Comparison of ENCODE assay signal across 26 cellular contexts in the genomic region with DNA sequence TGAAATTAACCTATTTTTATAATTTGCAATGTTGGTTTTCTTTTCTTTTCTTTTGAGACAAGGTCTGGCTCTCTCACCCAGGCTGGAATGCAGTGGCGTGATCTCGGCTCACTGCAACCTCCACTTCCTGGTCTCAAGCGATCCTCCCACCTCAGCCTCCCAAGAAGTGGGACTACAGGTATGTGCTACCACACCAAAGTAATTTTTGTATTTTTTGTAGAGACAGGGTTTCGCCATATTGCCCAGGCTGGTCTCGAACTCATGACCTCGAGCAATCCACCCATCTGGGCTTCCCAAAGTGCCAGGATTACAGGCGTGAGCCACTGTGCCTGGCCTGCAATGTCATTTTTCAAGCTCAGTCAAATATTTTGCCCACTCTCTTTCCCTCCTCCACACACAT. TPM values are rescaled to one million over a fixed set of nuclear protein-coding genes. Genes with fewer than 3 reads are reported as not detected.
"Had no signal": no experiment of that assay in that cellular context is flagged by ENCODE, and none has a peak within 500 bp of the region (broad histone marks: within the 10 kb centered on the region; RNA-seq: fewer than 3 reads in every experiment).

No MANE protein-coding gene starts in this region.

- H3K36me3 ChIP-seq: WERI-Rb-1 had no signal

- ATAC-seq: activated CD4-positive, alpha-beta T cell treated with anti-CD3 and anti-CD28 coated beads for 36 hours; activated T-cell treated with anti-CD3 and anti-CD28 coated beads, Interleukin-2, amount 50 U/mL, for 72 hours; K562; Panc1; Right ventricle myocardium inferior had no signal

- H3K27ac ChIP-seq: SK-N-MC, WERI-Rb-1 had no signal

- DNase-seq: activated CD4-positive, alpha-beta memory T cell treated with anti-CD3 and anti-CD28 coated beads, Interleukin-2, amount 10 ng/mL, durations not matched to agents 7 days and 5 days; activated CD4-positive, alpha-beta T cell treated with anti-CD3 and anti-CD28 coated beads for 36 hours; activated CD4-positive, alpha-beta T cell treated with anti-CD3 and anti-CD28 coated beads, Interleukin-2, amount 50 U/mL, for 1 hour; activated CD8-positive, alpha-beta memory T cell treated with anti-CD3 and anti-CD28 coated beads, Interleukin-2, amount 50 U/mL, for 4 hours; activated gamma-delta T cell treated with Interleukin-2 at 50 U/mL for 16 hours; activated naive CD4-positive, alpha-beta T cell treated with anti-CD3 and anti-CD28 coated beads, Interleukin-2, amount 10 ng/mL, durations not matched to agents 7 days and 5 days; activated naive CD8-positive, alpha-beta T cell treated with anti-CD3 and anti-CD28 coated beads, Interleukin-2, amount 10 ng/mL, durations not matched to agents 7 days and 5 days; activated T-cell treated with anti-CD3 and anti-CD28 coated beads, Interleukin-2, amount 50 U/mL, for 72 hours; Kasumi-1; NCI-H1092; NCI-H1417; NCI-H1930; NCI-H2171; NCI-H2227 treated with DMSO at 0.1 percent for 48 hours; NCI-H526; NCI-H774; RPMI8226; T-helper 1 cell; WERI-Rb-1 had no signal

- H3K4me3 Mint-ChIP-seq: activated CD4-positive, alpha-beta memory T cell treated with anti-CD3 and anti-CD28 coated beads, Interleukin-2, amount 10 ng/mL, durations not matched to agents 7 days and 5 days; activated CD4-positive, alpha-beta T cell treated with anti-CD3 and anti-CD28 coated beads for 36 hours; activated naive CD4-positive, alpha-beta T cell treated with anti-CD3 and anti-CD28 coated beads, Interleukin-2, amount 10 ng/mL, durations not matched to agents 7 days and 5 days; activated naive CD8-positive, alpha-beta T cell treated with anti-CD3 and anti-CD28 coated beads, Interleukin-2, amount 10 ng/mL, durations not matched to agents 7 days and 5 days; activated T-cell treated with anti-CD3 and anti-CD28 coated beads, Interleukin-2, amount 50 U/mL, for 72 hours; brain had no signal

- H3K36me3 Mint-ChIP-seq: brain had no signal

- H3K27ac Mint-ChIP-seq: activated CD4-positive, alpha-beta memory T cell treated with anti-CD3 and anti-CD28 coated beads, Interleukin-2, amount 10 ng/mL, durations not matched to agents 7 days and 5 days; activated CD4-positive, alpha-beta T cell treated with anti-CD3 and anti-CD28 coated beads for 36 hours; activated naive CD4-positive, alpha-beta T cell treated with anti-CD3 and anti-CD28 coated beads, Interleukin-2, amount 10 ng/mL, durations not matched to agents 7 days and 5 days; activated naive CD8-positive, alpha-beta T cell treated with anti-CD3 and anti-CD28 coated beads, Interleukin-2, amount 10 ng/mL, durations not matched to agents 7 days and 5 days; activated T-cell treated with anti-CD3 and anti-CD28 coated beads, Interleukin-2, amount 50 U/mL, for 72 hours; activated T-helper 2 cell treated with anti-CD3 and anti-CD28 coated beads, Interferon-gamma antibody, Interleukin-2, Interleukin-4, amounts not matched to agents 10 μg/mL and 5 μg/mL and 100 μg/mL, durations not matched to agents 14 hours and 24 hours and 36 hours; brain had no signal

- H3K4me1 Mint-ChIP-seq: activated CD4-positive, alpha-beta memory T cell treated with anti-CD3 and anti-CD28 coated beads, Interleukin-2, amount 10 ng/mL, durations not matched to agents 7 days and 5 days; activated CD4-positive, alpha-beta T cell treated with anti-CD3 and anti-CD28 coated beads for 36 hours; activated naive CD4-positive, alpha-beta T cell treated with anti-CD3 and anti-CD28 coated beads, Interleukin-2, amount 10 ng/mL, durations not matched to agents 7 days and 5 days; activated naive CD8-positive, alpha-beta T cell treated with anti-CD3 and anti-CD28 coated beads, Interleukin-2, amount 10 ng/mL, durations not matched to agents 7 days and 5 days; brain had no signal

- H3K4me3 ChIP-seq: K562, SK-N-MC had no signal

RNA-seq across cellular contexts. Expression of gene MYH11, which starts 36.0 kb away (rescaled TPM):
- total RNA-seq: activated CD4-positive, alpha-beta T cell treated with anti-CD3 and anti-CD28 coated beads for 36 hours; activated naive CD8-positive, alpha-beta T cell treated with anti-CD3 and anti-CD28 coated beads, Interleukin-2, amount 10 ng/mL, durations not matched to agents 7 days and 5 days; activated T-cell treated with anti-CD3 and anti-CD28 coated beads, Interleukin-2, amount 50 U/mL, for 72 hours; activated T-helper 2 cell treated with anti-CD3 and anti-CD28 coated beads, Interferon-gamma antibody, Interleukin-2, Interleukin-4, amounts not matched to agents 10 μg/mL and 5 μg/mL and 100 μg/mL, durations not matched to agents 14 hours and 24 hours and 36 hours; T-helper 2 cell treated with Interferon-gamma antibody and Interleukin-4, amounts not matched to agents 100 ng/mL and 5 ng/mL, for 36 hours had no signal
